Comparison of ENCODE assay signal across 1 cellular context in the genomic region with DNA sequence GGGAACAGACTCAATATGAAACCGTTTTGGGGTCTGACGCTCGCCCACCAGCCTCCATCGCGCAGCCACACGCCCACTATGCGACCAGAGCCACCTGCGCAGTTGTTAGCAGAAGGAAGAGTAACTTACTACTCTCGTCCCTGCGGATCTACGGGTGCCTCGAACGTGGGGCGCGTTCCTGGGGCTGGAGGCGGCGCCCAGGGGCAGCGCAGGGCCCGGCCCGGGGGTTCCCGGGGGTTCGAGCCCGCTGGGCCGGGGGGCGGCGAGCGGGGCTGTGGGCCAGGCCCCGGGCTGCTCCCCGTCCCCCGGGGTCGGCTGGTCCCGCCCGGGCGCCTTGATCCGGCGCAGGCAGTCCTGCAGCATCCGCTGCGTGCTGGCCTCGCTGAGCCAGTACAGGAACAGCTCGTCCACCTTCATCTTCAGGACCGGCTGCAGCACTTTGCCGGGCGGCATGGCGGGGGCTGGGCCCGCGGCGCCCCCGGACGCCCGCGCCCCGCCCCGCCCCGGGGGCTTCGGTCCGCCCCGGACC.
TF ChIP-seq lines count a peak whose summit lies in the region.

No MANE protein-coding gene starts in this region.

TF ChIP-seq in GM23338, 12 proteins besides CTCF, POLR2A, EP300 and RAD21 (continued from another document):
- TF ChIP-seq, protein P1, sequence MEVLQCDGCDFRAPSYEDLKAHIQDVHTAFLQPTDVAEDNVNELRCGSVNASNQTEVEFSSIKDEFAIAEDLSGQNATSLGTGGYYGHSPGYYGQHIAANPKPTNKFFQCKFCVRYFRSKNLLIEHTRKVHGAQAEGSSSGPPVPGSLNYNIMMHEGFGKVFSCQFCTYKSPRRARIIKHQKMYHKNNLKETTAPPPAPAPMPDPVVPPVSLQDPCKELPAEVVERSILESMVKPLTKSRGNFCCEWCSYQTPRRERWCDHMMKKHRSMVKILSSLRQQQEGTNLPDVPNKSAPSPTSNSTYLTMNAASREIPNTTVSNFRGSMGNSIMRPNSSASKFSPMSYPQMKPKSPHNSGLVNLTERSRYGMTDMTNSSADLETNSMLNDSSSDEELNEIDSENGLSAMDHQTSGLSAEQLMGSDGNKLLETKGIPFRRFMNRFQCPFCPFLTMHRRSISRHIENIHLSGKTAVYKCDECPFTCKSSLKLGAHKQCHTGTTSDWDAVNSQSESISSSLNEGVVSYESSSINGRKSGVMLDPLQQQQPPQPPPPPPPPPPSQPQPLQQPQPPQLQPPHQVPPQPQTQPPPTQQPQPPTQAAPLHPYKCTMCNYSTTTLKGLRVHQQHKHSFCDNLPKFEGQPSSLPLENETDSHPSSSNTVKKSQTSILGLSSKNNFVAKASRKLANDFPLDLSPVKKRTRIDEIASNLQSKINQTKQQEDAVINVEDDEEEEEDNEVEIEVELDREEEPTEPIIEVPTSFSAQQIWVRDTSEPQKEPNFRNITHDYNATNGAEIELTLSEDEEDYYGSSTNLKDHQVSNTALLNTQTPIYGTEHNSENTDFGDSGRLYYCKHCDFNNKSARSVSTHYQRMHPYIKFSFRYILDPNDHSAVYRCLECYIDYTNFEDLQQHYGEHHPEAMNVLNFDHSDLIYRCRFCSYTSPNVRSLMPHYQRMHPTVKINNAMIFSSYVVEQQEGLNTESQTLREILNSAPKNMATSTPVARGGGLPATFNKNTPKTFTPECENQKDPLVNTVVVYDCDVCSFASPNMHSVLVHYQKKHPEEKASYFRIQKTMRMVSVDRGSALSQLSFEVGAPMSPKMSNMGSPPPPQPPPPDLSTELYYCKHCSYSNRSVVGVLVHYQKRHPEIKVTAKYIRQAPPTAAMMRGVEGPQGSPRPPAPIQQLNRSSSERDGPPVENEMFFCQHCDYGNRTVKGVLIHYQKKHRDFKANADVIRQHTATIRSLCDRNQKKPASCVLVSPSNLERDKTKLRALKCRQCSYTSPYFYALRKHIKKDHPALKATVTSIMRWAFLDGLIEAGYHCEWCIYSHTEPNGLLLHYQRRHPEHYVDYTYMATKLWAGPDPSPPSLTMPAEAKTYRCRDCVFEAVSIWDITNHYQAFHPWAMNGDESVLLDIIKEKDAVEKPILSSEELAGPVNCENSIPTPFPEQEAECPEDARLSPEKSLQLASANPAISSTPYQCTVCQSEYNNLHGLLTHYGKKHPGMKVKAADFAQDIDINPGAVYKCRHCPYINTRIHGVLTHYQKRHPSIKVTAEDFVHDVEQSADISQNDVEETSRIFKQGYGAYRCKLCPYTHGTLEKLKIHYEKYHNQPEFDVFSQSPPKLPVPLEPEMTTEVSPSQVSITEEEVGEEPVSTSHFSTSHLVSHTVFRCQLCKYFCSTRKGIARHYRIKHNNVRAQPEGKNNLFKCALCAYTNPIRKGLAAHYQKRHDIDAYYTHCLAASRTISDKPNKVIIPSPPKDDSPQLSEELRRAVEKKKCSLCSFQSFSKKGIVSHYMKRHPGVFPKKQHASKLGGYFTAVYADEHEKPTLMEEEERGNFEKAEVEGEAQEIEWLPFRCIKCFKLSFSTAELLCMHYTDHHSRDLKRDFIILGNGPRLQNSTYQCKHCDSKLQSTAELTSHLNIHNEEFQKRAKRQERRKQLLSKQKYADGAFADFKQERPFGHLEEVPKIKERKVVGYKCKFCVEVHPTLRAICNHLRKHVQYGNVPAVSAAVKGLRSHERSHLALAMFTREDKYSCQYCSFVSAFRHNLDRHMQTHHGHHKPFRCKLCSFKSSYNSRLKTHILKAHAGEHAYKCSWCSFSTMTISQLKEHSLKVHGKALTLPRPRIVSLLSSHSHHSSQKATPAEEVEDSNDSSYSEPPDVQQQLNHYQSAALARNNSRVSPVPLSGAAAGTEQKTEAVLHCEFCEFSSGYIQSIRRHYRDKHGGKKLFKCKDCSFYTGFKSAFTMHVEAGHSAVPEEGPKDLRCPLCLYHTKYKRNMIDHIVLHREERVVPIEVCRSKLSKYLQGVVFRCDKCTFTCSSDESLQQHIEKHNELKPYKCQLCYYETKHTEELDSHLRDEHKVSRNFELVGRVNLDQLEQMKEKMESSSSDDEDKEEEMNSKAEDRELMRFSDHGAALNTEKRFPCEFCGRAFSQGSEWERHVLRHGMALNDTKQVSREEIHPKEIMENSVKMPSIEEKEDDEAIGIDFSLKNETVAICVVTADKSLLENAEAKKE (CRISPR knock-in tag; IDR thresholded peaks at IDR 0.05) = no peak
- TF ChIP-seq EZH2 (IDR thresholded peaks at IDR 0.05; ENCODE audit: low read depth, unreplicated experiment) (no peak), POLR2AphosphoS5 (IDR thresholded peaks at IDR 0.05; ENCODE audit: low read depth) (no peak), ZNF331 (CRISPR knock-in tag; IDR thresholded peaks at IDR 0.05; ENCODE audit: low read depth) (no peak), STAT1 (IDR thresholded peaks at IDR 0.05; ENCODE audit: unreplicated experiment) (no peak), ZNF114 (CRISPR knock-in tag; IDR thresholded peaks at IDR 0.05) (no peak), JUNB (IDR thresholded peaks at IDR 0.05; ENCODE audit: unreplicated experiment) (no peak), EZH2phosphoT487 (IDR thresholded peaks at IDR 0.05; ENCODE audit: unreplicated experiment) (no peak), NANOG (IDR thresholded peaks at IDR 0.05; ENCODE audit: borderline replicate concordance) (no peak)
- TF ChIP-seq, protein P2, sequence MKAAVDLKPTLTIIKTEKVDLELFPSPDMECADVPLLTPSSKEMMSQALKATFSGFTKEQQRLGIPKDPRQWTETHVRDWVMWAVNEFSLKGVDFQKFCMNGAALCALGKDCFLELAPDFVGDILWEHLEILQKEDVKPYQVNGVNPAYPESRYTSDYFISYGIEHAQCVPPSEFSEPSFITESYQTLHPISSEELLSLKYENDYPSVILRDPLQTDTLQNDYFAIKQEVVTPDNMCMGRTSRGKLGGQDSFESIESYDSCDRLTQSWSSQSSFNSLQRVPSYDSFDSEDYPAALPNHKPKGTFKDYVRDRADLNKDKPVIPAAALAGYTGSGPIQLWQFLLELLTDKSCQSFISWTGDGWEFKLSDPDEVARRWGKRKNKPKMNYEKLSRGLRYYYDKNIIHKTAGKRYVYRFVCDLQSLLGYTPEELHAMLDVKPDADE (IDR thresholded peaks at IDR 0.05) = no peak
- TF ChIP-seq, protein P3, sequence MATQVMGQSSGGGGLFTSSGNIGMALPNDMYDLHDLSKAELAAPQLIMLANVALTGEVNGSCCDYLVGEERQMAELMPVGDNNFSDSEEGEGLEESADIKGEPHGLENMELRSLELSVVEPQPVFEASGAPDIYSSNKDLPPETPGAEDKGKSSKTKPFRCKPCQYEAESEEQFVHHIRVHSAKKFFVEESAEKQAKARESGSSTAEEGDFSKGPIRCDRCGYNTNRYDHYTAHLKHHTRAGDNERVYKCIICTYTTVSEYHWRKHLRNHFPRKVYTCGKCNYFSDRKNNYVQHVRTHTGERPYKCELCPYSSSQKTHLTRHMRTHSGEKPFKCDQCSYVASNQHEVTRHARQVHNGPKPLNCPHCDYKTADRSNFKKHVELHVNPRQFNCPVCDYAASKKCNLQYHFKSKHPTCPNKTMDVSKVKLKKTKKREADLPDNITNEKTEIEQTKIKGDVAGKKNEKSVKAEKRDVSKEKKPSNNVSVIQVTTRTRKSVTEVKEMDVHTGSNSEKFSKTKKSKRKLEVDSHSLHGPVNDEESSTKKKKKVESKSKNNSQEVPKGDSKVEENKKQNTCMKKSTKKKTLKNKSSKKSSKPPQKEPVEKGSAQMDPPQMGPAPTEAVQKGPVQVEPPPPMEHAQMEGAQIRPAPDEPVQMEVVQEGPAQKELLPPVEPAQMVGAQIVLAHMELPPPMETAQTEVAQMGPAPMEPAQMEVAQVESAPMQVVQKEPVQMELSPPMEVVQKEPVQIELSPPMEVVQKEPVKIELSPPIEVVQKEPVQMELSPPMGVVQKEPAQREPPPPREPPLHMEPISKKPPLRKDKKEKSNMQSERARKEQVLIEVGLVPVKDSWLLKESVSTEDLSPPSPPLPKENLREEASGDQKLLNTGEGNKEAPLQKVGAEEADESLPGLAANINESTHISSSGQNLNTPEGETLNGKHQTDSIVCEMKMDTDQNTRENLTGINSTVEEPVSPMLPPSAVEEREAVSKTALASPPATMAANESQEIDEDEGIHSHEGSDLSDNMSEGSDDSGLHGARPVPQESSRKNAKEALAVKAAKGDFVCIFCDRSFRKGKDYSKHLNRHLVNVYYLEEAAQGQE (IDR thresholded peaks at IDR 0.05; ENCODE audit: unreplicated experiment) = no peak
